In the genomic region with DNA sequence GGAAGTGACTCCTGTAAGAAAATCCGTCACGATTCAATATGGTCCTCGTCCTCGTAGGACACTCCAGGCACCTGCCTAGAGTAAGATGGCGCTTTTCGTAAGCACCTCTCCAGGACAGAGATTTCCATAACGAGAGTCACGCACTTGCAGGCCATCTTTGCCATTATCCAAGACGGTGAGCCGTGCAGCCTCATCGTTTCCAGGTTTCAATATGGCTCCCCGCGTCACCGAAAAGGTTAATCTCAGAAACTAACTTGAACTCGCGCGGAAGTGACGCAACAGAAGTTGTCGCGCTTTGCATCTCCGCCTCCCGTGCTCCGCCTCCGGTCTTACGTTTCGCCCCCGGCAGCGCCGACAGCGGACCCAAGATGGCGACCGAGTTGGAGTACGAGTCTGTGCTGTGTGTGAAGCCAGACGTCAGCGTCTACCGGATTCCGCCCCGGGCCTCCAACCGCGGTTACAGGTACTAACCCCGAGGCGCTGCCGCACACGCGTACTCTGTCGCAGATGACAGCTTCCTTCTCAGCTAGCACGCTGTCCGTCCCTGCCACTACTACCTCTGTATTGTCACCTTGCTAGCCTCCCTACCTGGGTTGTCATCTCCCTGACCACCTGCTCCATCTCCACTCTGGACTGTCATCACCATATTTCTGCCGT, we compare ENCODE assay signal across 1 cellular context.
TF ChIP-seq lines count a peak whose summit lies in the region.

NECAP1 (plus strand) TSS at position 354 of the 657 bp plus-strand sequence; CDS start at position 369, 15 bp downstream.

TF ChIP-seq in HepG2, 621 proteins besides CTCF, POLR2A, EP300 and RAD21 (continued from another document and continues in another):
- TF ChIP-seq, protein P1, sequence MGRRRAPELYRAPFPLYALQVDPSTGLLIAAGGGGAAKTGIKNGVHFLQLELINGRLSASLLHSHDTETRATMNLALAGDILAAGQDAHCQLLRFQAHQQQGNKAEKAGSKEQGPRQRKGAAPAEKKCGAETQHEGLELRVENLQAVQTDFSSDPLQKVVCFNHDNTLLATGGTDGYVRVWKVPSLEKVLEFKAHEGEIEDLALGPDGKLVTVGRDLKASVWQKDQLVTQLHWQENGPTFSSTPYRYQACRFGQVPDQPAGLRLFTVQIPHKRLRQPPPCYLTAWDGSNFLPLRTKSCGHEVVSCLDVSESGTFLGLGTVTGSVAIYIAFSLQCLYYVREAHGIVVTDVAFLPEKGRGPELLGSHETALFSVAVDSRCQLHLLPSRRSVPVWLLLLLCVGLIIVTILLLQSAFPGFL (CRISPR knock-in tag; IDR thresholded peaks at IDR 0.05) = no peak
- TF ChIP-seq BORCS8-MEF2B (CRISPR knock-in tag; IDR thresholded peaks at IDR 0.05) = peak; percentile 58; the same call in 1 of the 2 replicates
- TF ChIP-seq ZNF260 (CRISPR knock-in tag; IDR thresholded peaks at IDR 0.05; ENCODE audit: borderline replicate concordance, low read depth) = no peak
- no peak for TF ChIP-seq DMTF1 (CRISPR knock-in tag; IDR thresholded peaks at IDR 0.05)
- TF ChIP-seq ZSCAN9 (CRISPR knock-in tag; IDR thresholded peaks at IDR 0.05; ENCODE audit: borderline replicate concordance) = peak; percentile 38; the same call in 1 of the 2 replicates
- TF ChIP-seq ATF7 (IDR thresholded peaks at IDR 0.05) = no peak; the same call in 1 of the 2 replicates
- TF ChIP-seq ATF7 (CRISPR knock-in tag; IDR thresholded peaks at IDR 0.05) = peak; percentile 67; the same call in 1 of the 2 replicates
- TF ChIP-seq TRIM24 (CRISPR knock-in tag; IDR thresholded peaks at IDR 0.05) = no peak
- no peak; the same call in 1 of the 2 replicates for TF ChIP-seq NKX3-1 (CRISPR knock-in tag; IDR thresholded peaks at IDR 0.05)
- no peak for TF ChIP-seq RFX5 (IDR thresholded peaks at IDR 0.05; ENCODE audit: low read depth, low read length)
- no peak for TF ChIP-seq HNRNPK (IDR thresholded peaks at IDR 0.05; ENCODE audit: low read depth, low read length, poor library complexity, severe bottlenecking)
- TF ChIP-seq FOXP4 (CRISPR knock-in tag; IDR thresholded peaks at IDR 0.05) = peak; percentile 43
- TF ChIP-seq ZGPAT (CRISPR knock-in tag; IDR thresholded peaks at IDR 0.05) = peak; percentile 81
- no peak for TF ChIP-seq ZFAT (CRISPR knock-in tag; conservative IDR thresholded peaks at IDR 0.05)
- TF ChIP-seq SMARCE1 (IDR thresholded peaks at IDR 0.05; ENCODE audit: borderline replicate concordance) = no peak
- TF ChIP-seq MIXL1 (CRISPR knock-in tag; IDR thresholded peaks at IDR 0.05) = peak; percentile 37
- no peak for TF ChIP-seq ZNF816 (CRISPR knock-in tag; IDR thresholded peaks at IDR 0.05; ENCODE audit: borderline replicate concordance)
- peak; percentile 60 for TF ChIP-seq FOXA3 (CRISPR knock-in tag; IDR thresholded peaks at IDR 0.05)
- TF ChIP-seq PRMT3 (CRISPR knock-in tag; IDR thresholded peaks at IDR 0.05; ENCODE audit: borderline replicate concordance, low read depth) = no peak
- TF ChIP-seq U2AF2 (IDR thresholded peaks at IDR 0.05; ENCODE audit: low read depth, low read length) = no peak
- TF ChIP-seq MXD3 (CRISPR knock-in tag; IDR thresholded peaks at IDR 0.05) = peak; percentile 80; the same call in 1 of the 2 replicates
- no peak for TF ChIP-seq HES4 (CRISPR knock-in tag; IDR thresholded peaks at IDR 0.05; ENCODE audit: borderline replicate concordance)
- TF ChIP-seq ZNF382 (CRISPR knock-in tag; IDR thresholded peaks at IDR 0.05; ENCODE audit: borderline replicate concordance) = no peak
- 0 out of 2 replicates have a peak, but pooled peaks have one; percentile 20 for TF ChIP-seq BCL3 (CRISPR knock-in tag; IDR thresholded peaks at IDR 0.05)
- TF ChIP-seq ZNF616 (CRISPR knock-in tag; IDR thresholded peaks at IDR 0.05; ENCODE audit: low read depth) = peak; percentile 67; the same call in 1 of the 2 replicates
- TF ChIP-seq ZFP62 (CRISPR knock-in tag; IDR thresholded peaks at IDR 0.05) = no peak
- 0 out of 2 replicates have a peak, but pooled peaks have one; percentile 53 for TF ChIP-seq ZNF160 (CRISPR knock-in tag; IDR thresholded peaks at IDR 0.05)
- TF ChIP-seq ZMYM4 (CRISPR knock-in tag; IDR thresholded peaks at IDR 0.05) = peak; percentile 93
- TF ChIP-seq ZNF672 (CRISPR knock-in tag; IDR thresholded peaks at IDR 0.05) = no peak
- peak; percentile 44; the same call in 1 of the 2 replicates for TF ChIP-seq NFRKB (IDR thresholded peaks at IDR 0.05)
- no peak for TF ChIP-seq ZNF557 (CRISPR knock-in tag; IDR thresholded peaks at IDR 0.05)
- TF ChIP-seq TCF7L2 (IDR thresholded peaks at IDR 0.05; ENCODE audit: low read depth, low read length) = no peak
- TF ChIP-seq ZNF275 (CRISPR knock-in tag; IDR thresholded peaks at IDR 0.05; ENCODE audit: borderline replicate concordance) = 0 out of 2 replicates have a peak, but pooled peaks have one; percentile 67
- TF ChIP-seq NFE2L1 (CRISPR knock-in tag; IDR thresholded peaks at IDR 0.05; ENCODE audit: borderline replicate concordance) = no peak
- TF ChIP-seq SNAPC2 (CRISPR knock-in tag; IDR thresholded peaks at IDR 0.05) = peak; percentile 37; the same call in 1 of the 2 replicates
- TF ChIP-seq PPARG (CRISPR knock-in tag; conservative IDR thresholded peaks at IDR 0.05) = no peak; the same call in 1 of the 2 replicates
- TF ChIP-seq ZNF292 (CRISPR knock-in tag; IDR thresholded peaks at IDR 0.05; ENCODE audit: borderline replicate concordance, low read depth) = no peak
- TF ChIP-seq CBFB (CRISPR knock-in tag; IDR thresholded peaks at IDR 0.05) = 0 out of 2 replicates have a peak, but pooled peaks have one; percentile 71
- peak; percentile 94 for TF ChIP-seq YEATS2 (CRISPR knock-in tag; IDR thresholded peaks at IDR 0.05; ENCODE audit: borderline replicate concordance)
- TF ChIP-seq CCAR2 (optimal IDR thresholded peaks at IDR 0.05; ENCODE audit: low read depth, low read length) = no peak
- TF ChIP-seq CEBPB (IDR thresholded peaks at IDR 0.05; ENCODE audit: borderline replicate concordance, low read depth, low read length) = peak; percentile 95
- 0 out of 2 replicates have a peak, but pooled peaks have one; percentile 15 for TF ChIP-seq ZNF263 (CRISPR knock-in tag; IDR thresholded peaks at IDR 0.05)
- no peak; the same call in 1 of the 2 replicates for TF ChIP-seq TMF1 (CRISPR knock-in tag; IDR thresholded peaks at IDR 0.05; ENCODE audit: low read depth)
- TF ChIP-seq ZBTB33 (CRISPR knock-in tag; IDR thresholded peaks at IDR 0.05) = no peak
- TF ChIP-seq SMAD1 (CRISPR knock-in tag; IDR thresholded peaks at IDR 0.05; ENCODE audit: borderline replicate concordance, low read depth) = peak; percentile 43; the same call in 1 of the 2 replicates
- TF ChIP-seq, protein P2, sequence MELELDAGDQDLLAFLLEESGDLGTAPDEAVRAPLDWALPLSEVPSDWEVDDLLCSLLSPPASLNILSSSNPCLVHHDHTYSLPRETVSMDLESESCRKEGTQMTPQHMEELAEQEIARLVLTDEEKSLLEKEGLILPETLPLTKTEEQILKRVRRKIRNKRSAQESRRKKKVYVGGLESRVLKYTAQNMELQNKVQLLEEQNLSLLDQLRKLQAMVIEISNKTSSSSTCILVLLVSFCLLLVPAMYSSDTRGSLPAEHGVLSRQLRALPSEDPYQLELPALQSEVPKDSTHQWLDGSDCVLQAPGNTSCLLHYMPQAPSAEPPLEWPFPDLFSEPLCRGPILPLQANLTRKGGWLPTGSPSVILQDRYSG (CRISPR knock-in tag; IDR thresholded peaks at IDR 0.05) = 0 out of 2 replicates have a peak, but pooled peaks have one; percentile 18
- peak; percentile 79; the same call in 1 of the 2 replicates for TF ChIP-seq CSRNP1 (CRISPR knock-in tag; IDR thresholded peaks at IDR 0.05)
